In genomic region chr5:76521240-76521758, GRCh38 we compare ENCODE assay signal across 9 cellular contexts.
DNase-seq lines count a peak whose midpoint lies in the region; ATAC-seq lines count a peak whose summit lies in the region.
"Had no signal": no experiment of that assay in that cellular context is flagged by ENCODE, and none has a peak within 500 bp of the region (broad histone marks: within the 10 kb centered on the region; RNA-seq: fewer than 3 reads in every experiment).

No MANE protein-coding gene starts in this region.

- H3K4me3 Mint-ChIP-seq in activated naive CD8-positive, alpha-beta T cell = peak overlapping the region; percentile 46
- H3K4me3 Mint-ChIP-seq in natural killer cell treated with Interleukin-12 subunit alpha and Interleukin-12 subunit beta and Interleukin-15 and Interleukin-18, amount 100 ng/mL, for 72 hours = peak overlapping the region; percentile 74

- H3K9me3 Mint-ChIP-seq in activated naive CD8-positive, alpha-beta T cell (ENCODE audit: low read depth) = peaks cover 4% of the 10 kb centered on the region
- H3K9me3 Mint-ChIP-seq in natural killer cell treated with Interleukin-12 subunit alpha and Interleukin-12 subunit beta and Interleukin-15 and Interleukin-18, amount 100 ng/mL, for 72 hours = no peaks in the 10 kb centered on the region

- H3K27ac Mint-ChIP-seq in activated naive CD8-positive, alpha-beta T cell = peak overlapping the region; percentile 94
- H3K27ac Mint-ChIP-seq in natural killer cell treated with Interleukin-12 subunit alpha and Interleukin-12 subunit beta and Interleukin-15 and Interleukin-18, amount 100 ng/mL, for 72 hours = peak overlapping the region; percentile 87 to 99

- no peak for DNase-seq in activated CD4-positive, CD25-positive, alpha-beta regulatory T cell (lab: John Stamatoyannopoulos, UW)
- no peak for DNase-seq in natural killer cell treated with Interleukin-12 subunit alpha and Interleukin-12 subunit beta and Interleukin-15 and Interleukin-18, amount 100 ng/mL, for 72 hours (ENCODE audit: low spot score)
- DNase-seq in stimulated activated CD8-positive, alpha-beta memory T cell treated with anti-CD3 and anti-CD28 coated beads, Interleukin-4, amount 100 ng/mL, for 48 hours = no peak
- DNase-seq in anterior cingulate cortex (lab: John Stamatoyannopoulos, UW) (no peak), T1000 (lab: John Stamatoyannopoulos, UW) (no peak)
- DNase-seq: upper lobe of left lung had no signal

- H3K36me3 Mint-ChIP-seq in activated naive CD8-positive, alpha-beta T cell = peaks cover 10% of the 10 kb centered on the region
- H3K36me3 Mint-ChIP-seq in natural killer cell treated with Interleukin-12 subunit alpha and Interleukin-12 subunit beta and Interleukin-15 and Interleukin-18, amount 100 ng/mL, for 72 hours = no peaks in the 10 kb centered on the region

- H3K4me1 Mint-ChIP-seq in activated naive CD8-positive, alpha-beta T cell (ENCODE audit: low read depth) = peaks cover 64% of the 10 kb centered on the region
- peaks cover 58 to 71% of the 10 kb centered on the region in 2 donors for H3K4me1 Mint-ChIP-seq in natural killer cell treated with Interleukin-12 subunit alpha and Interleukin-12 subunit beta and Interleukin-15 and Interleukin-18, amount 100 ng/mL, for 72 hours (ENCODE audit: low read depth in 2 of 2)

- peak; percentile 78 to 88 for ATAC-seq in activated CD4-positive, CD25-positive, alpha-beta regulatory T cell treated with anti-CD3 and anti-CD28 coated beads, Interleukin-2, amount 50 U/mL, for 24 hours
- peak; percentile 78 for ATAC-seq in HG02938 (IDR thresholded peaks at IDR 0.05; ENCODE audit: unreplicated experiment)
- peak; percentile 90 to 94 for ATAC-seq in natural killer cell treated with Interleukin-12 subunit alpha and Interleukin-12 subunit beta and Interleukin-15 and Interleukin-18, amount 100 ng/mL, for 72 hours

- H3K27me3 Mint-ChIP-seq in activated naive CD8-positive, alpha-beta T cell = no peaks in the 10 kb centered on the region
- H3K27me3 Mint-ChIP-seq in natural killer cell treated with Interleukin-12 subunit alpha and Interleukin-12 subunit beta and Interleukin-15 and Interleukin-18, amount 100 ng/mL, for 72 hours = no peaks in the 10 kb centered on the region
